24 cellular contexts compared by ENCODE assay signal in genomic region chr18:65737346-65737745, GRCh38. TPM values are rescaled to one million over a fixed set of nuclear protein-coding genes. Genes with fewer than 3 reads are reported as not detected.
A peak's percentile ranks its signal among the peaks of the same experiment; 100 is the strongest.
DNase-seq lines count a peak whose midpoint lies in the region; ATAC-seq and TF ChIP-seq lines count a peak whose summit lies in the region.
"Had no signal": no experiment of that assay in that cellular context is flagged by ENCODE, and none has a peak within 500 bp of the region (broad histone marks: within the 10 kb centered on the region; RNA-seq: fewer than 3 reads in every experiment).

No MANE protein-coding gene starts in this region.

- H3K79me2 ChIP-seq in OCI-LY3 (ENCODE audit: low read length): no peaks in the 10 kb centered on the region

- DNase-seq in DMS 273 (lab: John Stamatoyannopoulos, UW; ENCODE audit: unreplicated experiment) (peak; percentile 88), NCI-H1417 (lab: John Stamatoyannopoulos, UW) (peak in 2 of 3 experiments; percentile 29 to 69), mesenchymal stem cell (no peak), kidney glomerular epithelial cell (lab: John Stamatoyannopoulos, UW) (no peak), testis (no peak)
- DNase-seq in activated naive CD4-positive, alpha-beta T cell (lab: John Stamatoyannopoulos, UW): no peak
- DNase-seq: activated CD4-positive, alpha-beta T cell treated with anti-CD3 and anti-CD28 coated beads for 1 hour; activated T-cell treated with anti-CD3 and anti-CD28 coated beads, Interleukin-2, amount 50 U/mL, for 72 hours; aorta; CD4-positive, alpha-beta memory T cell; DND-41; effector CD8-positive, alpha-beta T cell; esophagus squamous epithelium; stimulated activated CD4-positive, alpha-beta T cell treated with anti-CD3 and anti-CD28 coated beads, Interleukin-2, amount 100 ng/mL, for 24 hours; stimulated activated naive CD4-positive, alpha-beta T cell treated with Interleukin-2 at 50 U/mL for 16 hours; thyroid gland had no signal

- TF ChIP-seq CTCF in OCI-LY3 (IDR thresholded peaks at IDR 0.05; ENCODE audit: low read depth, low read length) (no peak), testis (IDR thresholded peaks at IDR 0.05) (no peak)

- no peak overlapping the region for H3K4ac ChIP-seq in mesenchymal stem cell (ENCODE audit: low read depth in 1 of 2, low read length in 2 of 2)

- WGBS in mesenchymal stem cell: 83% methylated on average over 1 of the region's 2 CpGs
- 81 to 86% methylated on average over 2 of the region's 2 CpGs for WGBS in testis, 2 donors

- H2BK120ac ChIP-seq in mesenchymal stem cell (ENCODE audit: low read depth, low read length): no peak overlapping the region

- intact Hi-C loops in testis (cut with DNase I; ENCODE audit: low total_unique reads): no loop called here

- no peak overlapping the region for H2BK5ac ChIP-seq in mesenchymal stem cell (ENCODE audit: low read depth, low read length, poor library complexity, severe bottlenecking)

- H3K79me1 ChIP-seq in mesenchymal stem cell (replicated peaks; ENCODE audit: low read length, poor library complexity, severe bottlenecking): no peaks in the 10 kb centered on the region

- H3K14ac ChIP-seq in mesenchymal stem cell (ENCODE audit: low read length in 2 of 2): no peak overlapping the region

- no peak overlapping the region for H2BK12ac ChIP-seq in mesenchymal stem cell (ENCODE audit: low read length in 2 of 2)

- H3K9me3 ChIP-seq in OCI-LY3 (ENCODE audit: insufficient read depth, low read length): no peaks in the 10 kb centered on the region
- no peaks in the 10 kb centered on the region for H3K9me3 ChIP-seq in mesenchymal stem cell (ENCODE audit: control insufficient read depth, low read length)
- no peaks in the 10 kb centered on the region for H3K9me3 ChIP-seq in testis
- H3K9me3 ChIP-seq: esophagus squamous epithelium, gastroesophageal sphincter, thyroid gland had no signal

- H3K9ac ChIP-seq in OCI-LY3 (ENCODE audit: low read length) (no peak overlapping the region), mesenchymal stem cell (ENCODE audit: low read length) (no peak overlapping the region)

- TF ChIP-seq POLR2A in testis (IDR thresholded peaks at IDR 0.05): no peak

- H3K18ac ChIP-seq in mesenchymal stem cell (ENCODE audit: low read depth in 1 of 2, low read length in 2 of 2): no peak overlapping the region

- H3K4me1 ChIP-seq in OCI-LY3 (ENCODE audit: low read length) (peaks cover 5% of the 10 kb centered on the region; the same call in 1 of the 2 replicates), mesenchymal stem cell (ENCODE audit: control insufficient read depth, insufficient read depth, low read depth, low read length) (no peaks in the 10 kb centered on the region), testis (no peaks in the 10 kb centered on the region)
- H3K4me1 ChIP-seq: esophagus squamous epithelium, gastroesophageal sphincter, thyroid gland had no signal

- H3K36me3 ChIP-seq in OCI-LY3 (replicated peaks; ENCODE audit: low read depth, low read length) (no peaks in the 10 kb centered on the region), mesenchymal stem cell (ENCODE audit: control insufficient read depth in 1 of 2, insufficient read depth in 2 of 2, low read depth in 1 of 2, low read length in 2 of 2) (no peaks in the 10 kb centered on the region), testis (ENCODE audit: low read depth, missing control alignments) (no peaks in the 10 kb centered on the region)
- H3K36me3 ChIP-seq: esophagus squamous epithelium, gastroesophageal sphincter, thyroid gland had no signal

- H3K27me3 ChIP-seq in OCI-LY3 (ENCODE audit: low read depth, low read length) (no peaks in the 10 kb centered on the region), mesenchymal stem cell (ENCODE audit: control insufficient read depth in 1 of 2, insufficient read depth in 1 of 2, low read length in 2 of 2) (no peaks in the 10 kb centered on the region), testis (no peaks in the 10 kb centered on the region)
- H3K27me3 ChIP-seq: esophagus squamous epithelium, gastroesophageal sphincter, thyroid gland had no signal

- H3K4me3 ChIP-seq in OCI-LY3 (ENCODE audit: low read length): no peak overlapping the region
- H3K4me3 ChIP-seq in mesenchymal stem cell (ENCODE audit: insufficient read depth in 1 of 2, low read depth in 1 of 2, low read length in 2 of 2): no peak overlapping the region
- H3K4me3 ChIP-seq in testis: no peak overlapping the region
- H3K4me3 ChIP-seq: esophagus squamous epithelium, gastroesophageal sphincter, K562, thyroid gland had no signal

- H2BK15ac ChIP-seq in mesenchymal stem cell (ENCODE audit: low read depth, poor library complexity, severe bottlenecking): no peak overlapping the region

- H3K27ac ChIP-seq in OCI-LY3 (ENCODE audit: low read length): no peak overlapping the region
- H3K27ac ChIP-seq in mesenchymal stem cell (ENCODE audit: low read length, poor library complexity, severe bottlenecking): no peak overlapping the region
- H3K27ac ChIP-seq in testis: no peak overlapping the region
- H3K27ac ChIP-seq: esophagus squamous epithelium, gastroesophageal sphincter, thyroid gland had no signal

- peak overlapping the region; percentile 27 for H4K91ac ChIP-seq in mesenchymal stem cell (ENCODE audit: low read length)

- H3K23ac ChIP-seq in mesenchymal stem cell (ENCODE audit: low read length in 2 of 2): no peak overlapping the region

- no peaks in the 10 kb centered on the region for H4K20me1 ChIP-seq in OCI-LY3 (ENCODE audit: insufficient read depth, low read length)

- H2AFZ ChIP-seq in OCI-LY3 (ENCODE audit: low read depth, low read length) (peak overlapping the region; percentile 94), mesenchymal stem cell (ENCODE audit: low read depth, low read length) (no peak overlapping the region)

- no peak overlapping the region for H3K4me2 ChIP-seq in OCI-LY3 (ENCODE audit: low read length)
- no peak overlapping the region for H3K4me2 ChIP-seq in mesenchymal stem cell (ENCODE audit: low read length, poor library complexity, severe bottlenecking)

- H4K8ac ChIP-seq in mesenchymal stem cell (ENCODE audit: low read length): no peak overlapping the region

- no peak overlapping the region for H2AK5ac ChIP-seq in mesenchymal stem cell (ENCODE audit: low read length, severe bottlenecking)

- ATAC-seq in GM19463 (IDR thresholded peaks at IDR 0.05; ENCODE audit: unreplicated experiment): no peak
- ATAC-seq: activated T-cell treated with anti-CD3 and anti-CD28 coated beads, Interleukin-2, amount 50 U/mL, for 72 hours; gastroesophageal sphincter; HCT116; K562 had no signal

RNA-seq across cellular contexts. Expression of gene CDH7, which starts 13.5 kb away (rescaled TPM):
- not detected for polyA plus RNA-seq in mesenchymal stem cell (2013, experiment 1 of 2)
- 0.07 TPM for polyA plus RNA-seq in mesenchymal stem cell (2013, experiment 2 of 2)
- 1 to 10 TPM; 1.2 to 3.2 TPM for total RNA-seq in testis
- 1.0 TPM for polyA plus RNA-seq in testis (ENCODE audit: insufficient read depth, low read depth, low replicate concordance)
- total RNA-seq: activated CD8-positive, alpha-beta memory T cell treated with anti-CD3 and anti-CD28 coated beads for 36 hours; activated T-cell treated with anti-CD3 and anti-CD28 coated beads, Interleukin-2, amount 50 U/mL, for 72 hours; CD4-positive, alpha-beta memory T cell; esophagus squamous epithelium; posterior vena cava; thyroid gland had no signal
- polyA plus RNA-seq: aorta; CD4-positive, alpha-beta memory T cell; keratinocyte had no signal

Comparison
In these comparisons a context has a peak if more than half of its experiments do, and no peak if none do; other contexts are left out.
1. DNase-seq: peak in DMS 273 (single experiment) and NCI-H1417 (2 of 3); none in mesenchymal stem cell (single experiment), activated naive CD4-positive, alpha-beta T cell (0 of 4), kidney glomerular epithelial cell (single experiment) and testis (single experiment).